9 cellular contexts compared by ENCODE assay signal in genomic region chr1:113976609-113977278, GRCh38. TPM values are rescaled to one million over a fixed set of nuclear protein-coding genes. Genes with fewer than 3 reads are reported as not detected.
DNase-seq lines count a peak whose midpoint lies in the region.
"Had no signal": no experiment of that assay in that cellular context is flagged by ENCODE, and none has a peak within 500 bp of the region (broad histone marks: within the 10 kb centered on the region; RNA-seq: fewer than 3 reads in every experiment).

No MANE protein-coding gene starts in this region.

- no peak overlapping the region for H3K4me3 Mint-ChIP-seq in activated CD4-positive, alpha-beta memory T cell treated with anti-CD3 and anti-CD28 coated beads for 36 hours
- H3K4me3 Mint-ChIP-seq: T-helper 1 cell treated with Interleukin-12 subunit alpha and Interleukin-12 subunit beta and Interleukin-4 antibody, amounts not matched to agents 30 μg/mL and 1 μg/mL, for 36 hours had no signal

- CTCF ChIA-PET in activated CD4-positive, alpha-beta memory T cell treated with anti-CD3 and anti-CD28 coated beads for 36 hours (lab: Charles Lee) = interaction anchor here (1.0 to 7.2 kb wide), 9 partner anchors 14 to 370 kb away, joined by 3 to 92 read pairs (median 4); no protein-coding TSS in a partner anchor

- peak overlapping the region; percentile 30 for H3K56ac ChIP-seq in mesendoderm (ENCODE audit: low read length)

- no peaks in the 10 kb centered on the region for H3K27me3 Mint-ChIP-seq in activated CD4-positive, alpha-beta memory T cell treated with anti-CD3 and anti-CD28 coated beads for 36 hours

- H3K4ac ChIP-seq in mesendoderm (ENCODE audit: low read depth, low read length) = no peak overlapping the region

- no peak overlapping the region for H2BK5ac ChIP-seq in mesendoderm (ENCODE audit: low read length)

- H2BK15ac ChIP-seq in mesendoderm (replicated peaks; ENCODE audit: low read depth) = no peak overlapping the region

- H3K27ac ChIP-seq in mesendoderm (ENCODE audit: low read depth, low read length) = no peak overlapping the region

- intact Hi-C loops in activated CD4-positive, alpha-beta memory T cell treated with anti-CD3 and anti-CD28 coated beads for 36 hours (cut with micrococcal nuclease) = loop anchor here (5.0 kb wide), 3 partner anchors 44 to 366 kb away; no protein-coding TSS in a partner anchor

- H4K5ac ChIP-seq in mesendoderm (ENCODE audit: low read length) = no peak overlapping the region

- no peak overlapping the region for H2BK120ac ChIP-seq in mesendoderm (ENCODE audit: low read depth, low read length)

- H3K9me3 Mint-ChIP-seq in activated CD4-positive, alpha-beta memory T cell treated with anti-CD3 and anti-CD28 coated beads for 36 hours = no peaks in the 10 kb centered on the region
- H3K9me3 Mint-ChIP-seq: T-helper 1 cell treated with Interleukin-12 subunit alpha and Interleukin-12 subunit beta and Interleukin-4 antibody, amounts not matched to agents 30 μg/mL and 1 μg/mL, for 36 hours had no signal

- no peak overlapping the region for H3K27ac Mint-ChIP-seq in activated CD4-positive, alpha-beta memory T cell treated with anti-CD3 and anti-CD28 coated beads for 36 hours
- H3K27ac Mint-ChIP-seq: T-helper 1 cell treated with Interleukin-12 subunit alpha and Interleukin-12 subunit beta and Interleukin-4 antibody, amounts not matched to agents 30 μg/mL and 1 μg/mL, for 36 hours had no signal

- H3K4me2 ChIP-seq in mesendoderm (ENCODE audit: low read length) = no peak overlapping the region

- POLR2A ChIA-PET in activated CD4-positive, alpha-beta memory T cell treated with anti-CD3 and anti-CD28 coated beads for 36 hours (lab: Charles Lee) = no interaction called here

- H3K23ac ChIP-seq in mesendoderm (ENCODE audit: low read length) = no peak overlapping the region

- H3K79me1 ChIP-seq in mesendoderm (ENCODE audit: low read length) = peaks cover 3% of the 10 kb centered on the region

- H3K4me1 ChIP-seq in mesendoderm (ENCODE audit: control insufficient read depth, low read depth, low read length) = peaks cover 2% of the 10 kb centered on the region

- H3K79me2 ChIP-seq in mesendoderm (ENCODE audit: control insufficient read depth, insufficient read depth, low read length) = no peaks in the 10 kb centered on the region

- no peaks in the 10 kb centered on the region for H3K9me3 ChIP-seq in MG63

- WGBS in mesendoderm (ENCODE audit: extremely low coverage, insufficient coverage, low lambda C conversion rate) = no CpG with 5 or more reads among the region's 4 CpGs

- H3K27me3 ChIP-seq in mesendoderm (ENCODE audit: insufficient read depth, low read length, poor library complexity) (no peaks in the 10 kb centered on the region), MG63 (no peaks in the 10 kb centered on the region)

- DNase-seq in ELF-1 (ENCODE audit: low read depth, low spot score) (peak; percentile 62), M059J (ENCODE audit: low read depth) (peak; percentile 47), cerebellar cortex (ENCODE audit: low spot score) (peak; percentile 45), mesendoderm (peak; percentile 71), MG63 (no peak)
- DNase-seq in activated CD4-positive, alpha-beta memory T cell treated with anti-CD3 and anti-CD28 coated beads for 36 hours = no peak
- DNase-seq in stimulated activated CD4-positive, alpha-beta T cell treated with anti-CD3 and anti-CD28 coated beads, Interleukin-4, amount 100 ng/mL, for 4 hours = no peak
- DNase-seq in activated T-cell treated with anti-CD3 and anti-CD28 coated beads, Interleukin-2, amount 50 U/mL, for 1 hour = no peak

- H3K36me3 Mint-ChIP-seq in activated CD4-positive, alpha-beta memory T cell treated with anti-CD3 and anti-CD28 coated beads for 36 hours = peaks cover 35% of the 10 kb centered on the region

- H3K36me3 ChIP-seq in mesendoderm (ENCODE audit: control insufficient read depth, insufficient read depth, low read length) (no peaks in the 10 kb centered on the region), MG63 (peaks cover 29% of the 10 kb centered on the region)

- H3K9ac ChIP-seq in mesendoderm (ENCODE audit: low read length) = no peak overlapping the region

- H2AK5ac ChIP-seq in mesendoderm (ENCODE audit: low read length) = no peak overlapping the region

- peaks cover 33% of the 10 kb centered on the region for H3K4me1 Mint-ChIP-seq in activated CD4-positive, alpha-beta memory T cell treated with anti-CD3 and anti-CD28 coated beads for 36 hours (ENCODE audit: low read depth)

- H4K8ac ChIP-seq in mesendoderm (ENCODE audit: low read depth, low read length) = no peak overlapping the region

- H3K18ac ChIP-seq in mesendoderm (ENCODE audit: low read length) = no peak overlapping the region

- H3K4me3 ChIP-seq in mesendoderm (ENCODE audit: low read length) (no peak overlapping the region), MG63 (no peak overlapping the region)

RNA-seq across cellular contexts. Expression of gene OLFML3, which starts 2.5 kb away (rescaled TPM):
- total RNA-seq in M059J (2014; rRNA removed; shearing (Covaris generic)) = 2.2 and 5.2 TPM in 2 replicates
- 57.4 TPM for polyA plus RNA-seq in mesendoderm (2013, experiment 1 of 2)
- polyA plus RNA-seq in mesendoderm (2013, experiment 2 of 2) = 60.0 TPM
- total RNA-seq in MG63 (2014; rRNA removed; shearing (Covaris generic); ENCODE audit: low replicate concordance) = 2.2 and 2.7 TPM in 2 replicates
- under 1 TPM in 1 of 2 experiments, not detected in 1; 0.21 TPM for total RNA-seq in activated CD4-positive, alpha-beta memory T cell treated with anti-CD3 and anti-CD28 coated beads for 36 hours

RNA-seq across cellular contexts. Expression of gene HIPK1, which starts 47.6 kb away (rescaled TPM):
- 26.2 and 34.9 TPM in 2 replicates for total RNA-seq in M059J (2014; rRNA removed; shearing (Covaris generic))
- polyA plus RNA-seq in mesendoderm (2013, experiment 1 of 2) = 20.5 TPM
- 21.0 TPM for polyA plus RNA-seq in mesendoderm (2013, experiment 2 of 2)
- 8.5 and 14.3 TPM in 2 replicates for total RNA-seq in MG63 (2014; rRNA removed; shearing (Covaris generic); ENCODE audit: low replicate concordance)
- 10 to 100 TPM; 55.3 to 55.7 TPM for total RNA-seq in activated CD4-positive, alpha-beta memory T cell treated with anti-CD3 and anti-CD28 coated beads for 36 hours

Comparison
In these comparisons a context has a peak if more than half of its experiments do, and no peak if none do; other contexts are left out.
1. DNase-seq: peak in ELF-1 (single experiment), M059J (single experiment), cerebellar cortex (single experiment) and mesendoderm (single experiment); none in MG63 (single experiment), activated CD4-positive, alpha-beta memory T cell treated with anti-CD3 and anti-CD28 coated beads for 36 hours (single experiment), stimulated activated CD4-positive, alpha-beta T cell treated with anti-CD3 and anti-CD28 coated beads, Interleukin-4, amount 100 ng/mL, for 4 hours (0 of 2) and activated T-cell treated with anti-CD3 and anti-CD28 coated beads, Interleukin-2, amount 50 U/mL, for 1 hour (single experiment).